In the genomic region with DNA sequence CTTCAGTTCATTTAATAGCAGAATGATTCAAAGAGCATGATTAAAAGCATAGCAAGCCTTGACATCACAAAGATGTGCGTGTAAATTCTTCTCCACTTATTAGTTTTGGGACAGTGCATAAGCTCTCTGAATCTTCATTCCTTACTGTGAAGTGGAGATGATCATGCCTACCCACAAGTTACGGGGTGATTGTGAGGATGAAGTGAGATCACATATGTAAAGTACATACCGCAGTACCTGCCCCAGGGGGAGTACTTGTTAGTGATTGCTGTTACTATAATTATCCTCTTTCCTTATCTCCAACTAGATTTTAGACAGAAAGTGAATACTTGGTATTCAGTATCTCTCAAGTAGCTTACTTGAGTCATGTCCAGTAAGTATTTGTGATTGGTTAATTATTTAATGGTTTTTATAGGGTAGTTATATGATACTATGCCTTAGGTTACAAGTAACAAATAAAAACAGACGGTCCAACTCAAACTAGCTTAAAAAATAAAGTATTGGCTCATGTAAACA, we compare ENCODE assay signal across 17 cellular contexts. TPM values are rescaled to one million over a fixed set of nuclear protein-coding genes. Genes with fewer than 3 reads are reported as not detected.
DNase-seq lines count a peak whose midpoint lies in the region; FAIRE-seq and TF ChIP-seq lines count a peak whose summit lies in the region.
"Had no signal": no experiment of that assay in that cellular context is flagged by ENCODE, and none has a peak within 500 bp of the region (broad histone marks: within the 10 kb centered on the region; RNA-seq: fewer than 3 reads in every experiment).

No MANE protein-coding gene starts in this region.

- no peak for TF ChIP-seq CTCF in epithelial cell of esophagus (IDR thresholded peaks at IDR 0.05; ENCODE audit: insufficient read depth, low read depth, low read length, missing control alignments)

- no peak overlapping the region for H4K91ac ChIP-seq in trophoblast cell (ENCODE audit: low read depth, low read length)

- no peak overlapping the region for H3K27ac ChIP-seq in SK-N-MC
- H3K27ac ChIP-seq in trophoblast cell (ENCODE audit: low read depth, low read length), result no peak overlapping the region
- H3K27ac ChIP-seq: BLaER1, GM23248 had no signal

- no peak overlapping the region for H2AFZ ChIP-seq in trophoblast cell (ENCODE audit: insufficient read depth, low read length, poor library complexity)
- H2AFZ ChIP-seq: GM23248 had no signal

- no peaks in the 10 kb centered on the region for H3K79me2 ChIP-seq in trophoblast cell (ENCODE audit: control insufficient read depth, insufficient read depth, low read length, poor library complexity)

- H3K9ac ChIP-seq in SK-N-MC (ENCODE audit: insufficient read length) (peak overlapping the region; percentile 37), trophoblast cell (ENCODE audit: low read length) (no peak overlapping the region)
- H3K9ac ChIP-seq: BLaER1, GM23248 had no signal

- DNase-seq in GM12891 (ENCODE audit: insufficient read length, low spot score), result no peak
- DNase-seq in SK-N-MC (ENCODE audit: low read depth, low spot score), result no peak
- DNase-seq in epithelial cell of esophagus (ENCODE audit: low read depth), result peak; percentile 4
- DNase-seq in trophoblast cell, result peak; percentile 7 to 21
- DNase-seq in Ammon's horn (ENCODE audit: low spot score), result no peak
- DNase-seq in DMS114 treated with DMSO at 0.1 percent for 48 hours (lab: John Stamatoyannopoulos, UW; ENCODE audit: unreplicated experiment), result no peak
- DNase-seq in NCI-H2107 treated with DMSO at 0.1 percent for 48 hours (lab: John Stamatoyannopoulos, UW; ENCODE audit: unreplicated experiment), result no peak
- DNase-seq: AML-193; CD4-positive, alpha-beta memory T cell; DMS79 treated with DMSO at 0.1 percent for 48 hours; EL; GM23248; KG1 had no signal

- H3K4me2 ChIP-seq in trophoblast cell (ENCODE audit: low read length), result no peak overlapping the region
- H3K4me2 ChIP-seq: BLaER1 had no signal

- no CpG with 5 or more reads among the region's 4 CpGs for WGBS in trophoblast cell (ENCODE audit: extremely low coverage, insufficient coverage, insufficient read length)

- no peak overlapping the region for H3K18ac ChIP-seq in trophoblast cell (ENCODE audit: low read length)

- H2BK120ac ChIP-seq in trophoblast cell (ENCODE audit: insufficient read depth, low read length, poor library complexity), result no peak overlapping the region

- H3K79me1 ChIP-seq in trophoblast cell (ENCODE audit: low read length), result no peaks in the 10 kb centered on the region

- H3K36me3 ChIP-seq in SK-N-MC (ENCODE audit: insufficient read depth, low read length) (no peaks in the 10 kb centered on the region), trophoblast cell (ENCODE audit: control insufficient read depth in 1 of 2, insufficient read depth in 2 of 2, low read length in 2 of 2) (no peaks in the 10 kb centered on the region)
- H3K36me3 ChIP-seq: BLaER1, HAP-1 had no signal

- H3K4ac ChIP-seq in trophoblast cell (ENCODE audit: low read depth, low read length), result no peak overlapping the region

- FAIRE-seq in GM12891 (lab: Jason Lieb, UNC), result peak; percentile 80
- FAIRE-seq: GM12878, HepG2 had no signal

- no peak overlapping the region for H4K8ac ChIP-seq in trophoblast cell (ENCODE audit: low read depth, low read length)

- H3K23ac ChIP-seq in trophoblast cell (ENCODE audit: low read length), result no peak overlapping the region

- H3K9me3 ChIP-seq in SK-N-MC (ENCODE audit: low read depth, low read length) (no peaks in the 10 kb centered on the region), trophoblast cell (ENCODE audit: insufficient read depth, low read depth, low read length) (no peaks in the 10 kb centered on the region)
- H3K9me3 ChIP-seq: BLaER1, HAP-1 had no signal

- H4K12ac ChIP-seq in trophoblast cell (ENCODE audit: low read depth, low read length), result no peak overlapping the region

- H2BK12ac ChIP-seq in trophoblast cell (ENCODE audit: low read length), result no peak overlapping the region

- H2BK5ac ChIP-seq in trophoblast cell (ENCODE audit: low read depth, low read length, poor library complexity), result no peak overlapping the region

- H3K14ac ChIP-seq in trophoblast cell (ENCODE audit: low read length), result no peak overlapping the region

- H3K4me3 ChIP-seq in SK-N-MC (no peak overlapping the region), epithelial cell of esophagus (ENCODE audit: low read length) (no peak overlapping the region), trophoblast cell (ENCODE audit: low read depth, low read length) (no peak overlapping the region)
- H3K4me3 ChIP-seq: BLaER1, GM12878, GM23248, HAP-1 had no signal

- H2AK5ac ChIP-seq in trophoblast cell (ENCODE audit: low read length), result no peak overlapping the region

- no peaks in the 10 kb centered on the region for H3K4me1 ChIP-seq in trophoblast cell (ENCODE audit: control insufficient read depth in 1 of 2, insufficient read depth in 2 of 2, low read length in 2 of 2)
- H3K4me1 ChIP-seq: BLaER1, HAP-1 had no signal

- H3K27me3 ChIP-seq in trophoblast cell (ENCODE audit: insufficient read depth, low read length), result no peaks in the 10 kb centered on the region
- H3K27me3 ChIP-seq: BLaER1 had no signal

- TF ChIP-seq POLR2A in GM12891 (IDR thresholded peaks at IDR 0.05; ENCODE audit: low read depth, low read length), result no peak

TF ChIP-seq in GM12891, 5 proteins besides CTCF, POLR2A, EP300 and RAD21:
- no peak for TF ChIP-seq POU2F2 (IDR thresholded peaks at IDR 0.05; ENCODE audit: low read depth, low read length)
- TF ChIP-seq TAF1 (IDR thresholded peaks at IDR 0.05; ENCODE audit: low read depth, low read length), result no peak
- no peak for TF ChIP-seq PAX5 (IDR thresholded peaks at IDR 0.05; ENCODE audit: insufficient read depth, low read length, severe bottlenecking)
- no peak for TF ChIP-seq POLR2AphosphoS5 (IDR thresholded peaks at IDR 0.05; ENCODE audit: low read depth, low read length)
- no peak for TF ChIP-seq SPI1 (IDR thresholded peaks at IDR 0.05; ENCODE audit: low read depth, low read length)

RNA-seq across cellular contexts. Expression of a gene that starts 6.0 kb away (rescaled TPM):
- 0.32 TPM for polyA plus RNA-seq in GM12891 (2012; ENCODE audit: low read depth, missing spikeins)
- polyA plus RNA-seq in trophoblast cell (2013), result 0.08 and 0.11 TPM in 2 replicates

RNA-seq across cellular contexts. Expression of a gene that starts 6.2 kb away (rescaled TPM):
- 113 TPM for polyA plus RNA-seq in GM12891 (2012; ENCODE audit: low read depth, missing spikeins)
- 110 and 119 TPM in 2 replicates for polyA plus RNA-seq in trophoblast cell (2013)

RNA-seq across cellular contexts. Expression of a gene that starts 39.5 kb away (rescaled TPM):
- polyA plus RNA-seq in GM12891 (2012; ENCODE audit: low read depth, missing spikeins), result 31.6 TPM
- 2.7 and 3.3 TPM in 2 replicates for polyA plus RNA-seq in trophoblast cell (2013)

RNA-seq across cellular contexts. Expression of a gene that starts 40.1 kb away (rescaled TPM):
- 30.4 TPM for polyA plus RNA-seq in GM12891 (2012; ENCODE audit: low read depth, missing spikeins)
- 26.1 TPM in 2 replicates for polyA plus RNA-seq in trophoblast cell (2013)

RNA-seq across cellular contexts. Expression of a gene that starts 58.0 kb away (rescaled TPM):
- 332 TPM for polyA plus RNA-seq in GM12891 (2012; ENCODE audit: low read depth, missing spikeins)
- polyA plus RNA-seq in trophoblast cell (2013), result 393 and 398 TPM in 2 replicates

Comparison
In these comparisons a context has a peak if more than half of its experiments do, and no peak if none do; other contexts are left out.
1. DNase-seq: peak in epithelial cell of esophagus (single experiment) and trophoblast cell (2 of 2); none in GM12891 (single experiment), SK-N-MC (single experiment), Ammon's horn (single experiment), DMS114 treated with DMSO at 0.1 percent for 48 hours (single experiment) and NCI-H2107 treated with DMSO at 0.1 percent for 48 hours (single experiment).